Comparison of ENCODE assay signal across 17 cellular contexts in the genomic region with DNA sequence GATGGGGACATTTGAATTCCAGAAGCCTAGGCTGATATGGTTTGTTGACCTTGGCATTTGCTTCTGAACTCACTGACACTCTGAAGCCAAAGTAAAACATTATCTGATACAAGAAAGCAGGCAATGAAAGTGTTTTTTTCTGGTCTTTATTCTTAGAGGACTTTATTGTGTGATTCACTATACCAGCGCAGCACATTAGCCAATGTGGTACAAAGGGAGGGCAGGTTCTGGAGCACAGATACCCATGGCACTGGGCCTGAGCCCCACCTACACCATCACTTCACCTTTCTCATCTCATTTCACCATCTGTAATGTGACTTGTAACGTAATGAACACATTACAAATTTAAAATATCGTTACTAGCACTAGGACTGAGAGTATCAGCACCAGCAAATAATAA.
DNase-seq lines count a peak whose midpoint lies in the region; ATAC-seq, FAIRE-seq and TF ChIP-seq lines count a peak whose summit lies in the region.
"Had no signal": no experiment of that assay in that cellular context is flagged by ENCODE, and none has a peak within 500 bp of the region (broad histone marks: within the 10 kb centered on the region; RNA-seq: fewer than 3 reads in every experiment).

No MANE protein-coding gene starts in this region.

- no peaks in the 10 kb centered on the region for H3K27me3 ChIP-seq in K562 (ENCODE audit: control insufficient read depth in 2 of 2, insufficient read depth in 2 of 2, low read length in 2 of 2)
- no peaks in the 10 kb centered on the region for H3K27me3 ChIP-seq in hepatocyte
- no peaks in the 10 kb centered on the region for H3K27me3 ChIP-seq in gastrocnemius medialis
- H3K27me3 ChIP-seq: right lobe of liver had no signal

- H3K4me3 Mint-ChIP-seq in HFFc6, result peak overlapping the region; percentile 64; the same call in 1 of the 2 replicates
- H3K4me3 Mint-ChIP-seq: naive thymus-derived CD4-positive, alpha-beta T cell had no signal

- H3K36me3 ChIP-seq in K562 (ENCODE audit: control insufficient read depth, insufficient read depth, low read length) (peaks cover 3% of the 10 kb centered on the region; the same call in 1 of the 3 replicates), hepatocyte (replicated peaks; ENCODE audit: insufficient read depth, low read depth) (no peaks in the 10 kb centered on the region), gastrocnemius medialis (no peaks in the 10 kb centered on the region)
- H3K36me3 ChIP-seq: right lobe of liver had no signal

- H3K9ac ChIP-seq in K562 (ENCODE audit: insufficient read depth in 1 of 2, low read depth in 2 of 2, low read length in 2 of 2), result peak overlapping the region in 1 of 2 experiments; percentile 58; a peak in 2 of 4 replicates

- intact Hi-C loops in K562 (cut with micrococcal nuclease), result loop anchor here (2.0 to 5.0 kb wide), 2 partner anchors 36 to 220 kb away; partner anchors contain the start of gene TNPO1
- intact Hi-C loops in gastrocnemius medialis (cut with DNase I; ENCODE audit: low total_unique reads), result no loop called here

- FAIRE-seq in K562 (lab: Jason Lieb, UNC), result peak; percentile 42

- peak overlapping the region; percentile 93 for H3K27ac ChIP-seq in K562 (ENCODE audit: extremely low read depth, low read depth, low read length)
- H3K27ac ChIP-seq in hepatocyte, result peak overlapping the region; percentile 93
- peak overlapping the region; percentile 64 to 80 (median 78) for H3K27ac ChIP-seq in gastrocnemius medialis
- H3K27ac ChIP-seq: right lobe of liver, SK-N-MC had no signal

- H3K27me3 Mint-ChIP-seq in HFFc6 (ENCODE audit: insufficient read depth), result no peaks in the 10 kb centered on the region

- TF ChIP-seq EP300 in K562 (IDR thresholded peaks at IDR 0.05; ENCODE audit: low read length), result no peak

- H4K20me1 ChIP-seq in K562 (replicated peaks; ENCODE audit: control insufficient read depth, insufficient read depth, low read length), result no peaks in the 10 kb centered on the region
- no peaks in the 10 kb centered on the region for H4K20me1 ChIP-seq in hepatocyte (ENCODE audit: insufficient read depth, poor library complexity, severe bottlenecking)

- TF ChIP-seq CTCF in HFFc6 (IDR thresholded peaks at IDR 0.05) (no peak), K562 (IDR thresholded peaks at IDR 0.05 in 2 of 3, conservative IDR thresholded peaks at IDR 0.05 in 1 of 3; ENCODE audit: insufficient read depth in 2 of 3, low read depth in 1 of 3, low read length in 3 of 3) (no peak), hepatocyte (IDR thresholded peaks at IDR 0.05; ENCODE audit: poor library complexity) (no peak), gastrocnemius medialis (IDR thresholded peaks at IDR 0.05 in 4 of 5, conservative IDR thresholded peaks at IDR 0.05 in 1 of 5) (no peak)

- H3K4me1 ChIP-seq in K562 (replicated peaks in 1 of 2; ENCODE audit: control insufficient read depth in 2 of 2, insufficient read depth in 2 of 2, low read length in 2 of 2), result peaks cover 10 to 35% of the 10 kb centered on the region in 2 experiments
- H3K4me1 ChIP-seq in hepatocyte (ENCODE audit: insufficient read depth), result peaks cover 41% of the 10 kb centered on the region
- H3K4me1 ChIP-seq in gastrocnemius medialis, result peaks cover 13 to 21% of the 10 kb centered on the region in 2 donors
- H3K4me1 ChIP-seq: right lobe of liver had no signal

- H3K79me2 ChIP-seq in K562 (ENCODE audit: control insufficient read depth, insufficient read depth, low read length), result no peaks in the 10 kb centered on the region
- H3K79me2 ChIP-seq in hepatocyte, result no peaks in the 10 kb centered on the region

- H2AFZ ChIP-seq in K562 (ENCODE audit: low read depth, low read length), result peak overlapping the region; percentile 82
- no peak overlapping the region for H2AFZ ChIP-seq in hepatocyte

- H3K9me2 ChIP-seq in hepatocyte (replicated peaks; ENCODE audit: insufficient read depth), result no peaks in the 10 kb centered on the region

- 9% methylated on average over 3 of the region's 3 CpGs for WGBS in K562 (ENCODE audit: insufficient coverage, low coverage, missing lambda C conversion rate)
- 76% methylated on average over 3 of the region's 3 CpGs for WGBS in hepatocyte (ENCODE audit: low lambda C conversion rate, missing lambda C conversion rate)

- BruUV-seq in K562 (replicated peaks; lab: Mats Ljungman, UMichigan), result no TSS peak

- in situ Hi-C loops in K562 (cut with MboI), result no loop called here
- in situ Hi-C loops in gastrocnemius medialis (cut with MboI; ENCODE audit: low sequenced_read_pairs in 4 of 4), result no loop called here
- in situ Hi-C loops in ACHN (cut with HindIII; ENCODE audit: low pct_ligation_motif_present, low pct_unique_long_range_greater_than_20kb, low sequenced_read_pairs), result no loop called here

- no peaks in the 10 kb centered on the region; the same call in 1 of the 2 replicates for H3K4me1 Mint-ChIP-seq in HFFc6 (ENCODE audit: low read depth)

- H3K36me3 Mint-ChIP-seq in HFFc6 (ENCODE audit: low read depth), result peaks cover 16% of the 10 kb centered on the region
- no peaks in the 10 kb centered on the region for H3K36me3 Mint-ChIP-seq in activated naive CD4-positive, alpha-beta T cell treated with anti-CD3 and anti-CD28 coated beads, Interleukin-2, amount 50 U/mL, for 72 hours
- H3K36me3 Mint-ChIP-seq: naive thymus-derived CD4-positive, alpha-beta T cell had no signal

- TF ChIP-seq RAD21 in K562 (CRISPR knock-in tag; conservative IDR thresholded peaks at IDR 0.05 in 1 of 2, IDR thresholded peaks at IDR 0.05 in 1 of 2), result no peak

- H3K4me2 ChIP-seq in K562 (ENCODE audit: insufficient read depth, low read length), result peak overlapping the region; percentile 66
- H3K4me2 ChIP-seq in hepatocyte, result peak overlapping the region; percentile 55

- DNase-seq in HFFc6, result no peak
- DNase-seq in K562 (ENCODE audit: extremely low read depth in 1 of 4, low spot score in 3 of 4), result peak in 3 of 4 experiments; percentile 16 to 59 (median 57)
- no peak for DNase-seq in hepatocyte (ENCODE audit: low spot score)
- DNase-seq in gastrocnemius medialis, result no peak
- DNase-seq in NCI-H1048 (lab: John Stamatoyannopoulos, UW), result no peak
- DNase-seq in activated naive CD4-positive, alpha-beta T cell treated with anti-CD3 and anti-CD28 coated beads, Interleukin-2, amount 50 U/mL, for 72 hours (ENCODE audit: low spot score in 2 of 2), result no peak
- no peak for DNase-seq in ACHN
- DNase-seq: activated gamma-delta T cell; AML-193; hippocampal formation; naive thymus-derived CD4-positive, alpha-beta T cell; NCI-H1105; NCI-H2171 treated with DMSO at 0.1 percent for 48 hours; right lobe of liver; stimulated activated naive CD4-positive, alpha-beta T cell treated with Interleukin-2 at 50 U/mL for 16 hours had no signal

- TF ChIP-seq POLR2A in K562 (conservative IDR thresholded peaks at IDR 0.05) (no peak), gastrocnemius medialis (IDR thresholded peaks at IDR 0.05) (no peak)

- peaks cover 15% of the 10 kb centered on the region for H3K9me3 ChIP-seq in K562 (replicated peaks; ENCODE audit: control insufficient read depth, insufficient read depth, low read depth, low read length)
- H3K9me3 ChIP-seq in hepatocyte (ENCODE audit: low read depth), result no peaks in the 10 kb centered on the region
- no peaks in the 10 kb centered on the region for H3K9me3 ChIP-seq in gastrocnemius medialis
- H3K9me3 ChIP-seq: right lobe of liver had no signal

- H3K27ac Mint-ChIP-seq in HFFc6, result no peak overlapping the region
- no peak overlapping the region for H3K27ac Mint-ChIP-seq in activated naive CD4-positive, alpha-beta T cell treated with anti-CD3 and anti-CD28 coated beads, Interleukin-2, amount 50 U/mL, for 72 hours
- H3K27ac Mint-ChIP-seq: naive thymus-derived CD4-positive, alpha-beta T cell had no signal

- peak; percentile 21 for ATAC-seq in K562
- peak; percentile 17 to 40 for ATAC-seq in gastrocnemius medialis
- no peak for ATAC-seq in HG02610 (IDR thresholded peaks at IDR 0.05; ENCODE audit: unreplicated experiment)
- no peak for ATAC-seq in activated naive CD4-positive, alpha-beta T cell treated with anti-CD3 and anti-CD28 coated beads, Interleukin-2, amount 50 U/mL, for 72 hours
- ATAC-seq: naive thymus-derived CD4-positive, alpha-beta T cell had no signal

- H3K4me3 ChIP-seq in K562, result no peak overlapping the region
- no peak overlapping the region for H3K4me3 ChIP-seq in hepatocyte
- no peak overlapping the region for H3K4me3 ChIP-seq in gastrocnemius medialis
- H3K4me3 ChIP-seq: right lobe of liver, SK-N-MC had no signal

- peaks cover 12% of the 10 kb centered on the region for H3K9me3 Mint-ChIP-seq in HFFc6
- H3K9me3 Mint-ChIP-seq in activated naive CD4-positive, alpha-beta T cell treated with anti-CD3 and anti-CD28 coated beads, Interleukin-2, amount 50 U/mL, for 72 hours, result peaks cover 0 to 11% of the 10 kb centered on the region in 2 donors

- POLR2A ChIA-PET in K562 (lab: Yijun Ruan, JAX), result interaction anchor here (0.9 kb wide), 1 partner anchor 13 kb away, joined by 3 read pairs; no protein-coding TSS in a partner anchor

- H3K9me1 ChIP-seq in K562 (ENCODE audit: control insufficient read depth, insufficient read depth, low read length), result no peaks in the 10 kb centered on the region

- CTCF ChIA-PET in K562 (lab: Yijun Ruan, JAX; ENCODE audit: low intra/inter-chr PET ratio), result no interaction called here

TF ChIP-seq in K562, 482 proteins besides CTCF, POLR2A, EP300 and RAD21:
- TF ChIP-seq TCFL5 (CRISPR knock-in tag; conservative IDR thresholded peaks at IDR 0.05) (no peak), GTF2A2 (tag; IDR thresholded peaks at IDR 0.05) (peak; percentile 22; the same call in 1 of the 2 replicates), RBBP5 (IDR thresholded peaks at IDR 0.05; ENCODE audit: borderline replicate concordance, insufficient read depth, low read length, poor library complexity, severe bottlenecking) (peak; percentile 0)
TF ChIP-seq in K562: peak in this region for 2.

Comparison
In these comparisons a context has a peak if more than half of its experiments do, and no peak if none do; other contexts are left out.
1. DNase-seq: peak in K562 (3 of 4); none in HFFc6 (single experiment), hepatocyte (single experiment), gastrocnemius medialis (0 of 2), NCI-H1048 (single experiment), activated naive CD4-positive, alpha-beta T cell treated with anti-CD3 and anti-CD28 coated beads, Interleukin-2, amount 50 U/mL, for 72 hours (0 of 2) and ACHN (single experiment).
2. ATAC-seq: peak in K562 (single experiment) and gastrocnemius medialis (2 of 2); none in HG02610 (single experiment) and activated naive CD4-positive, alpha-beta T cell treated with anti-CD3 and anti-CD28 coated beads, Interleukin-2, amount 50 U/mL, for 72 hours (0 of 2).
3. Peak in every context shown above with its lines, with median percentiles within 50 percentile points of each other: H3K27ac ChIP-seq.